ENCODE assay signal across 8 cellular contexts in the genomic region with DNA sequence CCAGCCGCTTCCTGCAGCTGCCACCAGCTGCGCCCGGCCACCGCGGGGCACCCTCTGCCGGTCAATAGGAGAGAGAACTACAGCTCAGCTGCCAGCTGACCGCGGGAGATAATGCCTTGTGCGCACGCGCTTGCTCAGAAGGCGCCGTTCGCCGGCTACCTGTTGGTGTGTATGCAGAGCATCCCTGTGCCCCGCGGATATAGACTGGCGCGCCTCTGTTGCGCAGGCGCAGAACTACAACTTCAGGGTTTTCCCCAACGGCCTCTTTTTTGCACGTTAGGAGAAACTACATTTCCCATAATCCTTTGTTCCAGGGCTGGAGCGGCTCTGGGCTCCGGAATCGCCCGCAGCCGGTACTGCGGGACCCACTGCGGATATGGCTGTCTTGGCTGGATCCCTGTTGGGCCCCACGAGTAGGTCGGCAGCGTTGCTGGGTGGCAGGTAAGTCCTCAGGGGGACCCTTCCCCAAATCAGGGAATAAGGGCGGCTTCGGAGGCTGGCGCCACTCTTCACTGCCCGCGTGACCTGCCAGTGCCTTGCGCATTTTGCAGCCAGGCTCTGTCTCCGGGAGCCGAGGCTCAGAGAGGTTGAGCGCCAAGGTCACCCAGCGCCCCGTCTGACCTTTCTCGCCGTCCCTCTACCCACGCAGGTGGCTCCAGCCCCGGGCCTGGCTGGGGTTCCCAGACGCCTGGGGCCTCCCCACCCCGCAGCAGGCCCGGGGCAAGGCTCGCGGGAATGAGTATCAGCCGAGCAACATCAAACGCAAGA. TPM values are rescaled to one million over a fixed set of nuclear protein-coding genes. Genes with fewer than 3 reads are reported as not detected.
DNase-seq lines count a peak whose midpoint lies in the region; ATAC-seq and TF ChIP-seq lines count a peak whose summit lies in the region.

A gene (plus strand): TSS at position 356 of the 768 bp plus-strand sequence. CDS start 21 bp downstream, at position 377.

- peaks cover 7% of the 10 kb centered on the region for H4K20me1 ChIP-seq in osteoblast (ENCODE audit: insufficient read depth, low read length)

- H3K27ac Mint-ChIP-seq in activated naive CD8-positive, alpha-beta T cell = peak within 1 kb of the TSS; percentile 92

- H3K27me3 ChIP-seq in osteoblast (ENCODE audit: insufficient read depth, low read length) = no peaks in the 10 kb centered on the region
- no peaks in the 10 kb centered on the region for H3K27me3 ChIP-seq in thymus (ENCODE audit: control insufficient read depth, insufficient read depth)

- H3K4me1 ChIP-seq in osteoblast (ENCODE audit: insufficient read depth, low read length) = peaks cover 41% of the 10 kb centered on the region
- peaks cover 29% of the 10 kb centered on the region for H3K4me1 ChIP-seq in thymus (ENCODE audit: control insufficient read depth, insufficient read depth, low read length)

- no peaks in the 10 kb centered on the region for H3K9me3 ChIP-seq in osteoblast (ENCODE audit: low read depth, low read length)
- no peaks in the 10 kb centered on the region for H3K9me3 ChIP-seq in thymus (ENCODE audit: control insufficient read depth)

- ATAC-seq in HG02588 (IDR thresholded peaks at IDR 0.05; ENCODE audit: unreplicated experiment) = peak; percentile 51

- H3K4me3 Mint-ChIP-seq in activated naive CD8-positive, alpha-beta T cell = peak within 1 kb of the TSS; percentile 93

- POLR2A ChIA-PET in GM10248 (lab: Yijun Ruan, JAX) = interaction anchor here (0.6 to 0.7 kb wide), 3 partner anchors 191 to 801 kb away, joined by 3 to 4 read pairs (median 3); no protein-coding TSS in a partner anchor

- peak within 1 kb of the TSS; percentile 88 for H3K4me2 ChIP-seq in osteoblast (ENCODE audit: insufficient read depth, low read length)

- peaks cover 43% of the 10 kb centered on the region for H3K4me1 Mint-ChIP-seq in activated naive CD8-positive, alpha-beta T cell (ENCODE audit: low read depth)

- H2AFZ ChIP-seq in osteoblast (ENCODE audit: low read length) = peak within 1 kb of the TSS; percentile 99

- CTCF ChIA-PET in GM10248 (lab: Yijun Ruan, JAX) = interaction anchor here (0.8 to 4.3 kb wide), 17 partner anchors 9 to 238 kb away, joined by 3 to 51 read pairs (median 4); a partner anchor contains a TSS

- H3K36me3 ChIP-seq in osteoblast (ENCODE audit: insufficient read depth, low read length) (no peaks in the 10 kb centered on the region), thymus (ENCODE audit: control insufficient read depth, insufficient read depth) (peaks cover 8% of the 10 kb centered on the region)

- peak; percentile 89 for DNase-seq in GM10248 (ENCODE audit: extremely low spot score)
- DNase-seq in NCI-H1092 (lab: John Stamatoyannopoulos, UW) = peak; percentile 98
- DNase-seq in SKM-1 (lab: John Stamatoyannopoulos, UW; ENCODE audit: unreplicated experiment) = peak; percentile 99
- DNase-seq in glomerular visceral epithelial cell (ENCODE audit: extremely low spot score) = peak; percentile 100
- peak; percentile 98 for DNase-seq in osteoblast (ENCODE audit: insufficient read length, low spot score, missing footprints)

- H3K27ac ChIP-seq in osteoblast (ENCODE audit: low read depth, low read length) = peak within 1 kb of the TSS; percentile 68
- peak within 1 kb of the TSS; percentile 96 for H3K27ac ChIP-seq in thymus (ENCODE audit: low read depth)

- peak within 1 kb of the TSS; percentile 99 for H3K4me3 ChIP-seq in osteoblast (ENCODE audit: insufficient read depth, low read length)
- peak within 1 kb of the TSS; percentile 58 for H3K4me3 ChIP-seq in thymus (ENCODE audit: low read length)

- no peaks in the 10 kb centered on the region for H3K36me3 Mint-ChIP-seq in activated naive CD8-positive, alpha-beta T cell

- H3K9me3 Mint-ChIP-seq in activated naive CD8-positive, alpha-beta T cell (ENCODE audit: low read depth) = no peaks in the 10 kb centered on the region

- TF ChIP-seq CTCF in GM10248 (IDR thresholded peaks at IDR 0.05; ENCODE audit: control extremely low read depth, extremely low read depth, low read depth, missing control alignments) = peak; percentile 74
- TF ChIP-seq CTCF in osteoblast (IDR thresholded peaks at IDR 0.05; ENCODE audit: extremely low read depth, low read depth, low read length) = peak; percentile 70

- WGBS in thymus = under 1% methylated on average over 55 of the region's 55 CpGs

- H3K27me3 Mint-ChIP-seq in activated naive CD8-positive, alpha-beta T cell = no peaks in the 10 kb centered on the region

- peaks cover 27% of the 10 kb centered on the region for H3K79me2 ChIP-seq in osteoblast (ENCODE audit: insufficient read depth, low read length)

RNA-seq across cellular contexts. Expression of the gene that starts here (rescaled TPM):
- total RNA-seq in osteoblast = 21.8 and 40.5 TPM in 2 replicates
- 123 TPM for polyA plus RNA-seq in thymus

Comparison
In these comparisons a context has a peak if more than half of its experiments do, and no peak if none do; other contexts are left out.
1. Peak in every context shown above with its lines: DNase-seq, ATAC-seq, H3K4me3 ChIP-seq and H3K27ac ChIP-seq.